ENCODE assay signal across 8 cellular contexts in the genomic region with DNA sequence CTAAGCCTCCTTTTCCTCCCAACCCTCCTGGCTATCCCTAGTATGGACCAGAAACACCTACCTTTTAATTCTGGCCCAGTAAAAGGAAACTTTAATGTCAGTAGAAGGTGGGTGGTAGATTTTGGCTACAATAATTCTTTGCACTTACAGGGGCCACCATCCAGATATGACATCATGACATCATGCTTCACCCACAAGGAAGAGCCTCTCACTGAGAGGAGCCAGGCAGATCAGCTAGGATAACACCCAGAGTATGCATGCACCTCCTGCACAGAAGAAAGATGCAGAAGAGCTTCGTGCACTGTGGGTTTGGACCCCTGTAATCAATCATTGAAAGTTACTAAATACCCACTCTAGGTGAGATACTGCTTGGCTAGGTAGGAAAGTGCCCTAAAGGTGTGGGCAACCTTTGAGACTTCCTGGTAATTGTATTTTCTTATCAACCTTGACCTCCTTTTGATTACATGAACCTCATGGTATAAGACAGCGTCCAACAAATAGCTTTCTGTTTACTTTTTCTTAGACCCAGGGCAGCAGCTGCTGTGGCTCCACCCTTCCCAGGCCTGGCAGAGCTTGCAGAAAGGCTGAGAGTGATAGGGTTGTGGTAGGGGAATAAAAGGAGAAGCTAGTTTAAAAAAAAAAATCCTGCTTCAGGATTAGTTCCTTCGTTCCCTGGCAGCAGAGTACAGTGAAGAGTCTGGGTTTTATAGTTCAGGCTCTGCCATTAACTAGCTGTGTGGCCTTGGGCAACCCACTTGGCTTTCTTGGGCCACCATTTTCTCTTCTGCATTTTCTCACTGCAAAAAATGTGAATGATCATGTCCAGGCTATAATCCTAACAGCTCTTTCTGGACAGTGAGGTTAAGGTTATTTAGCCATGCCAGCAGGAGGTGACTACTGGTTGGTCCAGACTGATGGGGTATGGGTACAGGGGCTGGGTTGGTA. TPM values are rescaled to one million over a fixed set of nuclear protein-coding genes. Genes with fewer than 3 reads are reported as not detected.
A peak's percentile ranks its signal among the peaks of the same experiment; 100 is the strongest.
DNase-seq lines count a peak whose midpoint lies in the region; ATAC-seq and TF ChIP-seq lines count a peak whose summit lies in the region.

No MANE protein-coding gene starts in this region.

- H3K4me3 ChIP-seq in Panc1 (ENCODE audit: low read depth in 2 of 2, low read length in 2 of 2) (no peak overlapping the region), heart right ventricle (no peak overlapping the region), stomach smooth muscle (ENCODE audit: low read length in 2 of 2) (peak overlapping the region; percentile 42 to 98)

- WGBS in heart right ventricle, 2 donors, result 28 to 35% methylated on average over 3 of the region's 3 CpGs

- H3K36me3 ChIP-seq in Panc1 (ENCODE audit: control insufficient read depth, insufficient read depth, low read length), result peaks cover 6% of the 10 kb centered on the region; the same call in 1 of the 2 replicates
- H3K36me3 ChIP-seq in heart right ventricle, result peaks cover 0 to 33% (median 0%) of the 10 kb centered on the region in 9 donors
- H3K36me3 ChIP-seq in stomach smooth muscle (ENCODE audit: control insufficient read depth in 2 of 2, insufficient read depth in 2 of 2, low read length in 2 of 2), result peaks cover 8 to 9% of the 10 kb centered on the region in 2 donors

- DNase-seq in NCI-H2171 treated with DMSO at 0.1 percent for 48 hours (lab: John Stamatoyannopoulos, UW), result peak; percentile 22
- no peak for DNase-seq in NCI-H2171 (lab: John Stamatoyannopoulos, UW)
- DNase-seq in Panc1 (ENCODE audit: low read depth, low spot score), result no peak
- DNase-seq in heart right ventricle, result peak in 1 of 2 donors; percentile 58
- DNase-seq in activated CD4-positive, alpha-beta T cell treated with anti-CD3 and anti-CD28 coated beads, Interleukin-2, amount 50 U/mL, for 4 hours, result no peak

- peak overlapping the region; percentile 2 to 94 for H3K9ac ChIP-seq in stomach smooth muscle (ENCODE audit: low read length in 2 of 2)

- in situ Hi-C loops in Panc1 (cut with HindIII; ENCODE audit: low pct_unique_long_range_greater_than_20kb, low sequenced_read_pairs), result no loop called here

- no TSS peak for BruUV-seq in Panc1 (replicated peaks; lab: Mats Ljungman, UMichigan)

- peaks cover 71% of the 10 kb centered on the region for H3K4me1 ChIP-seq in Panc1 (ENCODE audit: control insufficient read depth, insufficient read depth, low read length)
- peaks cover 45 to 99% (median 98%) of the 10 kb centered on the region in 9 donors for H3K4me1 ChIP-seq in heart right ventricle
- H3K4me1 ChIP-seq in stomach smooth muscle (ENCODE audit: control insufficient read depth, insufficient read depth, low read length), result peaks cover 87% of the 10 kb centered on the region

- no peak for TF ChIP-seq CTCF in Panc1 (IDR thresholded peaks at IDR 0.05)
- TF ChIP-seq CTCF in heart right ventricle (IDR thresholded peaks at IDR 0.05), result no peak

- H3K27me3 ChIP-seq in Panc1 (ENCODE audit: control insufficient read depth, insufficient read depth, low read length) (no peaks in the 10 kb centered on the region), heart right ventricle (no peaks in the 10 kb centered on the region), stomach smooth muscle (ENCODE audit: control insufficient read depth in 1 of 2, insufficient read depth in 2 of 2, low read length in 2 of 2) (no peaks in the 10 kb centered on the region)

- intact Hi-C loops in Panc1 (cut with micrococcal nuclease; ENCODE audit: unreplicated experiment) (no loop called here), heart right ventricle (cut with DNase I) (loop anchor here in 7 of 10 donors (5.0 to 10.0 kb wide), 5 partner anchors 33 to 166 kb away; partner anchors contain the start of genes FMNL1 (in 1 of the 7) and HEXIM1 (in 1 of the 7))

- POLR2A ChIA-PET in Panc1 (lab: Charles Lee), result interaction anchor here (0.8 kb wide), 1 partner anchor 18 kb away, joined by 3 read pairs; no protein-coding TSS in a partner anchor

- ATAC-seq in Panc1, result no peak
- ATAC-seq in heart right ventricle, result peak in 5 of 8 donors; percentile 13 to 51 (median 28)
- no peak for ATAC-seq in GM19463 (IDR thresholded peaks at IDR 0.05; ENCODE audit: unreplicated experiment)
- no peak for ATAC-seq in HG03139 (IDR thresholded peaks at IDR 0.05; ENCODE audit: unreplicated experiment)

- no peaks in the 10 kb centered on the region for H3K9me3 ChIP-seq in Panc1 (ENCODE audit: control insufficient read depth, insufficient read depth, low read depth, low read length)
- no peaks in the 10 kb centered on the region for H3K9me3 ChIP-seq in heart right ventricle
- no peaks in the 10 kb centered on the region for H3K9me3 ChIP-seq in stomach smooth muscle (ENCODE audit: control insufficient read depth in 2 of 2, low read length in 2 of 2)

- CTCF ChIA-PET in Panc1 (lab: Charles Lee), result no interaction called here

- H3K27ac ChIP-seq in Panc1 (ENCODE audit: low read length) (peak overlapping the region; percentile 98), heart right ventricle (peak overlapping the region; percentile 15 to 98 (median 96)), stomach smooth muscle (ENCODE audit: low read length) (peak overlapping the region; percentile 95)

RNA-seq across cellular contexts. Expression of gene MAP3K14, which starts 6.2 kb away (rescaled TPM):
- 80.8 TPM for total RNA-seq in Panc1 (2021; ENCODE audit: unreplicated experiment)
- 60.3 TPM for polyA plus RNA-seq in Panc1 (2012; ENCODE audit: insufficient read length)
- 10 to 100 TPM in 9 of 10 donors, 1 to 10 TPM in 1; 6.7 to 24.1 (median 12.6) TPM for total RNA-seq in heart right ventricle
- 10 to 100 TPM in 1 of 2 donors, 1 to 10 TPM in 1; 7.9 to 15.9 TPM for polyA plus RNA-seq in heart right ventricle

RNA-seq across cellular contexts. Expression of gene SPATA32, which starts 48.8 kb away (rescaled TPM):
- total RNA-seq in Panc1 (2021; ENCODE audit: unreplicated experiment), result 0.26 TPM
- 0.17 TPM for polyA plus RNA-seq in Panc1 (2012; ENCODE audit: insufficient read length)
- total RNA-seq in heart right ventricle, result under 1 TPM in 2 of 10 donors, not detected in 8; 0.13 to 0.16 TPM
- polyA plus RNA-seq in heart right ventricle, result not detected

Comparison
In these comparisons a context has a peak if more than half of its experiments do, and no peak if none do; other contexts are left out.
1. ATAC-seq: peak in heart right ventricle (5 of 8); none in Panc1 (single experiment), GM19463 (single experiment) and HG03139 (single experiment).
2. H3K4me3 ChIP-seq: peak in stomach smooth muscle (2 of 2); none in Panc1 (0 of 2) and heart right ventricle (0 of 10).
3. Peak in every context shown above with its lines, with median percentiles within 50 percentile points of each other: H3K27ac ChIP-seq.